In genomic region chr2:113502213-113503093, GRCh38 we compare ENCODE assay signal across 8 cellular contexts. TPM values are rescaled to one million over a fixed set of nuclear protein-coding genes. Genes with fewer than 3 reads are reported as not detected.
DNase-seq lines count a peak whose midpoint lies in the region; ATAC-seq, FAIRE-seq and TF ChIP-seq lines count a peak whose summit lies in the region.
"Not testable (repeated sequence)": the region's sequence is repeated elsewhere in the genome, so short reads cannot be mapped to it uniquely, and the experiment has no call there.

No MANE protein-coding gene starts in this region.

- H4K8ac ChIP-seq in IMR-90 (ENCODE audit: low read depth in 2 of 2, low read length in 2 of 2); H1 (ENCODE audit: extremely low read depth, insufficient read depth, low read length): not testable (repeated sequence)

- DNase-seq in GM10248 (ENCODE audit: extremely low spot score) (peak; percentile 1), H7 (peak; percentile 2), H1 (ENCODE audit: low read depth in 1 of 2, low spot score in 2 of 2) (peak in 1 of 2 experiments; percentile 46), upper lobe of left lung (peak in 1 of 2 donors; percentile 87)
- not testable (repeated sequence) for DNase-seq in IMR-90; keratinocyte (ENCODE audit: low read depth, low spot score); ovary
- DNase-seq in activated T-cell treated with anti-CD3 and anti-CD28 coated beads, Interleukin-2, amount 50 U/mL, for 1 hour, result peak; percentile 38

- H3K23me2 ChIP-seq in H1 (ENCODE audit: low read depth, low read length), result not testable (repeated sequence)

- H3K79me2 ChIP-seq in H1 (ENCODE audit: control insufficient read depth in 1 of 2, insufficient read depth in 2 of 2, low read length in 2 of 2); keratinocyte (ENCODE audit: control insufficient read depth, insufficient read depth, low read length): not testable (repeated sequence)

- peak overlapping the region; percentile 12; the same call in 1 of the 2 replicates for H3K4me3 ChIP-seq in H7 (ENCODE audit: insufficient read depth, low read depth, low read length)
- not testable (repeated sequence) for H3K4me3 ChIP-seq in IMR-90 (ENCODE audit: insufficient read depth, low read depth, low read length)
- H3K4me3 ChIP-seq in H1 (ENCODE audit: extremely low read depth in 1 of 4, insufficient read depth in 2 of 4, low read depth in 3 of 4, low read length in 4 of 4), result peak overlapping the region in 1 of 4 experiments; percentile 46; a peak in 2 of 8 replicates
- H3K4me3 ChIP-seq in keratinocyte (ENCODE audit: control insufficient read depth in 2 of 3, extremely low read depth in 1 of 3, insufficient read depth in 2 of 3, low read depth in 1 of 3, low read length in 3 of 3), result peak overlapping the region in 2 of 3 experiments; percentile 24 to 38
- H3K4me3 ChIP-seq in ovary, result peak overlapping the region; percentile 21
- peak overlapping the region in 3 of 4 donors; percentile 8 to 53 (median 51) for H3K4me3 ChIP-seq in upper lobe of left lung

- BruUV-seq in IMR-90 (replicated peaks; lab: Mats Ljungman, UMichigan), result not testable (repeated sequence)

- not testable (repeated sequence) for H4K91ac ChIP-seq in IMR-90 (ENCODE audit: insufficient read depth, low read depth, low read length); H1 (replicated peaks; ENCODE audit: insufficient read length, low read length)

- not testable (repeated sequence) for H3K56ac ChIP-seq in IMR-90 (ENCODE audit: extremely low read depth, insufficient read depth, low read length); H1 (replicated peaks; ENCODE audit: insufficient read length, low read depth, low read length)

- peaks cover 65% of the 10 kb centered on the region for H3K27me3 ChIP-seq in H7 (ENCODE audit: control insufficient read depth, insufficient read depth, low read length)
- peaks cover 28% of the 10 kb centered on the region for H3K27me3 ChIP-seq in IMR-90 (ENCODE audit: control insufficient read depth, insufficient read depth, low read length)
- H3K27me3 ChIP-seq in H1 (replicated peaks in 1 of 4; ENCODE audit: control insufficient read depth in 3 of 4, extremely low read depth in 1 of 4, insufficient read depth in 3 of 4, low read length in 3 of 4), result peaks cover 23 to 52% (median 41%) of the 10 kb centered on the region in 4 experiments; a peak in 6 of 7 replicates
- peaks cover 32% of the 10 kb centered on the region for H3K27me3 ChIP-seq in keratinocyte (ENCODE audit: control insufficient read depth, extremely low read depth, insufficient read depth, low read length)
- not testable (repeated sequence) for H3K27me3 ChIP-seq in ovary
- H3K27me3 ChIP-seq in upper lobe of left lung, result peaks cover 0 to 27% (median 9%) of the 10 kb centered on the region in 4 donors

- intact Hi-C loops in IMR-90 (cut with micrococcal nuclease); ovary (cut with DNase I): not testable (repeated sequence)

- not testable (repeated sequence) for H2AFZ ChIP-seq in IMR-90 (replicated peaks; ENCODE audit: low read length, poor library complexity); H1 (ENCODE audit: low read length); keratinocyte (ENCODE audit: control insufficient read depth, low read length)

- not testable (repeated sequence) for H3K27ac ChIP-seq in IMR-90 (ENCODE audit: insufficient read depth, low read length); H1 (ENCODE audit: low read depth, low read length); keratinocyte (ENCODE audit: control insufficient read depth, insufficient read depth, low read length); ovary; upper lobe of left lung

- H2AK9ac ChIP-seq in IMR-90 (replicated peaks; ENCODE audit: low read depth, low read length, poor library complexity), result not testable (repeated sequence)

- not testable (repeated sequence) for H3K9me1 ChIP-seq in IMR-90 (ENCODE audit: insufficient read depth, low read length); keratinocyte (ENCODE audit: control insufficient read depth, extremely low read depth, insufficient read depth, low read length)

- ATAC-seq in IMR-90 (ENCODE audit: low read depth), result not testable (repeated sequence)
- peak in 1 of 2 donors; percentile 61 for ATAC-seq in upper lobe of left lung (ENCODE audit: low FRiP score in 2 of 2)

- CTCF ChIA-PET in GM10248 (lab: Yijun Ruan, JAX); IMR-90 (lab: Yijun Ruan, JAX); H1 (lab: Charles Lee; ENCODE audit: partially characterized antibody): not testable (repeated sequence)

- not testable (repeated sequence) for H4K5ac ChIP-seq in IMR-90 (ENCODE audit: low read depth, low read length); H1 (ENCODE audit: insufficient read length, low read depth, low read length)

- not testable (repeated sequence) for TF ChIP-seq RAD21 in IMR-90 (IDR thresholded peaks at IDR 0.05; ENCODE audit: low read length); H1 (IDR thresholded peaks at IDR 0.05 in 1 of 2, conservative IDR thresholded peaks at IDR 0.05 in 1 of 2; ENCODE audit: low read depth in 2 of 2, low read length in 2 of 2)

- not testable (repeated sequence) for H2BK120ac ChIP-seq in IMR-90 (ENCODE audit: low read depth, low read length); H1 (replicated peaks; ENCODE audit: low read depth, low read length)

- H4K20me1 ChIP-seq in IMR-90 (ENCODE audit: insufficient read depth, low read length); H1 (replicated peaks in 1 of 2; ENCODE audit: control insufficient read depth in 1 of 2, insufficient read depth in 2 of 2, low read length in 2 of 2); keratinocyte (ENCODE audit: control insufficient read depth, extremely low read depth, insufficient read depth, low read length): not testable (repeated sequence)

- not testable (repeated sequence) for H2BK20ac ChIP-seq in IMR-90 (ENCODE audit: low read depth, low read length); H1 (ENCODE audit: low read length)

- in situ Hi-C loops in IMR-90 (cut with MboI; ENCODE audit: low sequenced_read_pairs), result not testable (repeated sequence)

- not testable (repeated sequence) for H3K36me3 ChIP-seq in H7 (replicated peaks; ENCODE audit: control insufficient read depth, insufficient read depth, low read length); IMR-90 (ENCODE audit: control insufficient read depth, insufficient read depth, low read length); H1 (ENCODE audit: control insufficient read depth in 2 of 4, insufficient read depth in 4 of 4, low read length in 3 of 4); keratinocyte (ENCODE audit: control insufficient read depth in 2 of 2, extremely low read depth in 1 of 2, insufficient read depth in 2 of 2, low read length in 2 of 2); ovary; upper lobe of left lung

- H3K79me1 ChIP-seq in IMR-90 (ENCODE audit: low read depth in 1 of 2, low read length in 2 of 2); H1 (ENCODE audit: low read depth, low read length): not testable (repeated sequence)

- not testable (repeated sequence) for FAIRE-seq in H1 (lab: Jason Lieb, UNC); keratinocyte (lab: Jason Lieb, UNC)

- not testable (repeated sequence) for TF ChIP-seq POLR2A in IMR-90 (IDR thresholded peaks at IDR 0.05; ENCODE audit: low read depth, low read length); H1 (IDR thresholded peaks at IDR 0.05; ENCODE audit: control extremely low read depth in 1 of 2, low read depth in 2 of 2, low read length in 2 of 2); ovary (IDR thresholded peaks at IDR 0.05); upper lobe of left lung (IDR thresholded peaks at IDR 0.05)

- not testable (repeated sequence) for H3K4me1 ChIP-seq in IMR-90 (ENCODE audit: control insufficient read depth, insufficient read depth, low read length); H1 (replicated peaks in 1 of 4; ENCODE audit: control insufficient read depth in 3 of 4, insufficient read depth in 4 of 4, low read length in 3 of 4); keratinocyte (ENCODE audit: control insufficient read depth, extremely low read depth, insufficient read depth, low read length); ovary (ENCODE audit: insufficient read depth)
- peaks cover 0 to 24% (median 21%) of the 10 kb centered on the region in 4 donors for H3K4me1 ChIP-seq in upper lobe of left lung

- not testable (repeated sequence) for H2BK12ac ChIP-seq in H1 (ENCODE audit: low read depth, low read length)

- TF ChIP-seq CTCF in GM10248 (IDR thresholded peaks at IDR 0.05; ENCODE audit: control extremely low read depth, extremely low read depth, low read depth, missing control alignments); IMR-90 (conservative IDR thresholded peaks at IDR 0.05; ENCODE audit: low read depth, low read length); H1 (IDR thresholded peaks at IDR 0.05; ENCODE audit: control extremely low read depth in 1 of 3, insufficient read depth in 1 of 3, low read depth in 1 of 3, low read length in 3 of 3); keratinocyte (optimal IDR thresholded peaks at IDR 0.05 in 1 of 3, IDR thresholded peaks at IDR 0.05 in 1 of 3, conservative IDR thresholded peaks at IDR 0.05 in 1 of 3; ENCODE audit: extremely low read depth in 1 of 3, insufficient read depth in 2 of 3, low read length in 3 of 3); ovary (IDR thresholded peaks at IDR 0.05); upper lobe of left lung (IDR thresholded peaks at IDR 0.05): not testable (repeated sequence)

- H2AK5ac ChIP-seq in IMR-90 (ENCODE audit: low read depth, low read length); H1 (ENCODE audit: low read depth, low read length): not testable (repeated sequence)

- POLR2A ChIA-PET in GM10248 (lab: Yijun Ruan, JAX); IMR-90 (lab: Charles Lee; ENCODE audit: unreplicated experiment); H1 (lab: Charles Lee; ENCODE audit: partially characterized antibody): not testable (repeated sequence)

- H2BK5ac ChIP-seq in IMR-90 (ENCODE audit: low read depth, low read length, poor library complexity, severe bottlenecking); H1 (ENCODE audit: low read depth, low read length): not testable (repeated sequence)

- not testable (repeated sequence) for H3K9ac ChIP-seq in IMR-90 (ENCODE audit: low read depth, low read length); H1 (replicated peaks in 1 of 4; ENCODE audit: extremely low read depth in 1 of 4, low read depth in 3 of 4, low read length in 3 of 4); keratinocyte (ENCODE audit: control insufficient read depth, extremely low read depth, insufficient read depth, low read length)

- H3K18ac ChIP-seq in IMR-90 (ENCODE audit: low read depth, low read length); H1 (ENCODE audit: extremely low read depth, low read length): not testable (repeated sequence)

- not testable (repeated sequence) for H3K23ac ChIP-seq in IMR-90 (ENCODE audit: low read depth, low read length); H1 (ENCODE audit: insufficient read length)

- not testable (repeated sequence) for H3K4ac ChIP-seq in IMR-90 (ENCODE audit: low read depth, low read length); H1 (replicated peaks; ENCODE audit: insufficient read length, low read depth, low read length)

- not testable (repeated sequence) for H3K9me3 ChIP-seq in IMR-90 (ENCODE audit: control insufficient read depth, insufficient read depth, low read length); H1 (ENCODE audit: insufficient read depth in 2 of 2, low read depth in 1 of 2, low read length in 1 of 2); keratinocyte (ENCODE audit: control insufficient read depth, low read depth, low read length); ovary; upper lobe of left lung

- H3K4me2 ChIP-seq in IMR-90 (ENCODE audit: low read depth, low read length), result peak overlapping the region; percentile 2; the same call in 1 of the 2 replicates
- H3K4me2 ChIP-seq in H1 (ENCODE audit: insufficient read depth in 1 of 2, low read depth in 2 of 2, low read length in 2 of 2), result peak overlapping the region; percentile 41 to 62; a peak in 3 of 4 replicates
- H3K4me2 ChIP-seq in keratinocyte (ENCODE audit: control insufficient read depth, extremely low read depth, insufficient read depth, low read depth, low read length), result peak overlapping the region; percentile 51

- dilution Hi-C loops in IMR-90 (cut with HindIII; ENCODE audit: low sequenced_read_pairs, unreplicated experiment); keratinocyte (cut with MboI; ENCODE audit: extremely low pct_ligation_motif_present, low sequenced_read_pairs): not testable (repeated sequence)

- H3K14ac ChIP-seq in IMR-90 (replicated peaks; ENCODE audit: low read depth, low read length); H1 (ENCODE audit: insufficient read length): not testable (repeated sequence)

- not testable (repeated sequence) for H2BK15ac ChIP-seq in IMR-90 (ENCODE audit: low read depth, low read length); H1 (ENCODE audit: low read length)

- 0% methylated on average over 4 of the region's 73 CpGs; no CpG with 5 or more reads in 1 of the 2 experiments for WGBS in IMR-90 (ENCODE audit: extremely low coverage in 2 of 2, insufficient read length in 1 of 2), 2 experiments
- 3% methylated on average over 41 of the region's 73 CpGs; no CpG with 5 or more reads in 1 of the 2 experiments for WGBS in H1 (ENCODE audit: extremely low coverage in 1 of 2, insufficient coverage in 1 of 2, insufficient read length in 1 of 2, insufficient replicate concordance in 2 of 2, low coverage in 1 of 2, low lambda C conversion rate in 2 of 2, missing lambda C conversion rate in 1 of 2), 2 experiments
- 5% methylated on average over 64 to 72 of the region's 73 CpGs; no CpG with 5 or more reads in 1 of the 3 donors for WGBS in ovary, 3 donors
- WGBS in upper lobe of left lung, 2 donors, result 2% methylated on average over 9 of the region's 73 CpGs; no CpG with 5 or more reads in 1 of the 2 donors

- not testable (repeated sequence) for TF ChIP-seq EP300 in H1 (IDR thresholded peaks at IDR 0.05; ENCODE audit: borderline replicate concordance in 1 of 2, low read depth in 2 of 2, low read length in 2 of 2); ovary (IDR thresholded peaks at IDR 0.05); upper lobe of left lung (IDR thresholded peaks at IDR 0.05)

RNA-seq across cellular contexts. Expression of gene FOXD4L1, which starts 4.0 kb away (rescaled TPM):
- total RNA-seq in H7 (2014; rRNA removed; shearing (Covaris generic)), result not detected in 2 replicates
- total RNA-seq in IMR-90 (2012; rRNA removed) (not detected in 2 replicates), ovary (under 1 TPM in 4 of 7 donors, not detected in 3; 0.12 to 0.25 (median 0.19) TPM), upper lobe of left lung (1 to 10 TPM in 2 of 6 donors, under 1 TPM in 4; 0.22 to 1.6 (median 0.70) TPM)
- polyA plus RNA-seq in IMR-90 (2012; rRNA removed) (not detected in 2 replicates), H1 (2011; rRNA removed) (not detected in 2 replicates), keratinocyte (0.05 to 0.09 TPM (median 0.08 TPM) in 3 replicates), ovary (not detected)
- polyA plus RNA-seq in IMR-90 (2012; cell fraction: cytosol; rRNA removed), result not detected in 2 replicates
- polyA plus RNA-seq in IMR-90 (2012; cell fraction: nucleus; rRNA removed; ENCODE audit: low replicate concordance), result 0.10 and 0.22 TPM in 2 replicates
- not detected in 2 replicates for total RNA-seq in H1 (2021; fragmentation: NEBNext Ultra II Directional; extraction: Animal tissue kit (Norgen Biotek cat#: 25700))
- polyA plus RNA-seq in H1 (2011; cell fraction: cytosol; rRNA removed), result 0.04 TPM
- polyA plus RNA-seq in H1 (2011; cell fraction: nucleus; rRNA removed), result 0.04 TPM
- not detected in 4 replicates for polyA plus RNA-seq in H1 (2012, experiment 1 of 2)
- polyA plus RNA-seq in H1 (2012, experiment 2 of 2), result not detected
- polyA plus RNA-seq in H1 (2013, experiment 1 of 2), result not detected
- not detected for polyA plus RNA-seq in H1 (2013, experiment 2 of 2)
- polyA minus RNA-seq in H1 (2011; rRNA and poly(A)+ RNA removed), result 0.07 and 0.09 TPM in 2 replicates
- polyA minus RNA-seq in H1 (2011; cell fraction: cytosol; rRNA and poly(A)+ RNA removed), result not detected
- polyA minus RNA-seq in H1 (2011; cell fraction: nucleus; rRNA and poly(A)+ RNA removed), result 0.30 TPM
- 0.37 TPM for polyA plus RNA-seq in keratinocyte (2011; ENCODE audit: low read depth)
- 0.04 TPM in 2 replicates for polyA plus RNA-seq in keratinocyte (2011; cell fraction: cytosol; rRNA removed)
- 0.73 and 1.3 TPM in 2 replicates for polyA plus RNA-seq in keratinocyte (2011; cell fraction: nucleus; rRNA removed)
- 0.21 TPM in 1 of 2 replicates, not detected in the other for polyA plus RNA-seq in keratinocyte (2012; ENCODE audit: low replicate concordance)
- 0.10 TPM in 2 of 3 replicates, not detected in the other for polyA minus RNA-seq in keratinocyte
- not detected for polyA minus RNA-seq in keratinocyte (2011; cell fraction: cytosol; rRNA and poly(A)+ RNA removed)
- 0.53 and 0.70 TPM in 2 replicates for polyA minus RNA-seq in keratinocyte (2011; cell fraction: nucleus; rRNA and poly(A)+ RNA removed)
